1 cellular context compared by ENCODE assay signal in the genomic region with DNA sequence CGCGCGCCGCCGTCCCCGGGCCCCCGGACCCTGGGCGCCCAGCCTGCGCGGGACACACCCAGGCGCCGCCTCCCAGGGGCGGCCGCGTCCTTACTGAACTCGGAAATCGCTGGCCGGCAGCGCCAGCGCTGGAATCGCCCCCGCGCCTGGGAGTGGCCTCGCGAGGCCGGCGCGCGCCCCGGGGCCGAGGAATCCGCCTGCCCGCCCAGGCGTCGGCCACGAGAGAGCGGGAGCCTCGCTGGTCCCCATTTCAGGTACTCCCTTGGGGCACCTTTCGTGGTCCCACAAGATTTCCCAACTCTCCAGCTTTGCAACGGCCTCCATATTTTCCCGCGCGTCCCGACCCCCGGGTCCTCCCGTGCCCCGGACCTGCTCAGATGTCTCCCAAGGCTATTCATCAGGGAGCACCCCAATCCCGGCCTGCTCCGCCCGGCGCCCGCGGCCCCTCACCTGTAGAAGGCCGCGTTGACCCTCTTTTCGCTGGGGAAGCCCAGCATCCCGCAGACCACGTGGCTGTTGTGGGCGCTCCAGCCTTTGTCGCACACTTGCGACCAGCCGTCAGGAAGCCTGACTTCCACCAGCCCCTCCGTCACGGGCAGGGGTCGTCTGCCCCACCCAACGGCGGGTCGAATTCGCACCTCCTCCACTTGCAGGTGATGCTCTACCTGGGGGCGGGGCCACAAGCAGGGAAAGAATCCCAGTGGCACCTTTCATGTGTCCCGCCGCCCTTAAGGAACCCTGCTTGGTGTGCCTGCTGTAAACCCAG.
TF ChIP-seq lines count a peak whose summit lies in the region.

No MANE protein-coding gene starts in this region.

TF ChIP-seq in HepG2, 621 proteins besides CTCF, POLR2A, EP300 and RAD21 (continued from another document and continues in another):
- TF ChIP-seq, protein P1, sequence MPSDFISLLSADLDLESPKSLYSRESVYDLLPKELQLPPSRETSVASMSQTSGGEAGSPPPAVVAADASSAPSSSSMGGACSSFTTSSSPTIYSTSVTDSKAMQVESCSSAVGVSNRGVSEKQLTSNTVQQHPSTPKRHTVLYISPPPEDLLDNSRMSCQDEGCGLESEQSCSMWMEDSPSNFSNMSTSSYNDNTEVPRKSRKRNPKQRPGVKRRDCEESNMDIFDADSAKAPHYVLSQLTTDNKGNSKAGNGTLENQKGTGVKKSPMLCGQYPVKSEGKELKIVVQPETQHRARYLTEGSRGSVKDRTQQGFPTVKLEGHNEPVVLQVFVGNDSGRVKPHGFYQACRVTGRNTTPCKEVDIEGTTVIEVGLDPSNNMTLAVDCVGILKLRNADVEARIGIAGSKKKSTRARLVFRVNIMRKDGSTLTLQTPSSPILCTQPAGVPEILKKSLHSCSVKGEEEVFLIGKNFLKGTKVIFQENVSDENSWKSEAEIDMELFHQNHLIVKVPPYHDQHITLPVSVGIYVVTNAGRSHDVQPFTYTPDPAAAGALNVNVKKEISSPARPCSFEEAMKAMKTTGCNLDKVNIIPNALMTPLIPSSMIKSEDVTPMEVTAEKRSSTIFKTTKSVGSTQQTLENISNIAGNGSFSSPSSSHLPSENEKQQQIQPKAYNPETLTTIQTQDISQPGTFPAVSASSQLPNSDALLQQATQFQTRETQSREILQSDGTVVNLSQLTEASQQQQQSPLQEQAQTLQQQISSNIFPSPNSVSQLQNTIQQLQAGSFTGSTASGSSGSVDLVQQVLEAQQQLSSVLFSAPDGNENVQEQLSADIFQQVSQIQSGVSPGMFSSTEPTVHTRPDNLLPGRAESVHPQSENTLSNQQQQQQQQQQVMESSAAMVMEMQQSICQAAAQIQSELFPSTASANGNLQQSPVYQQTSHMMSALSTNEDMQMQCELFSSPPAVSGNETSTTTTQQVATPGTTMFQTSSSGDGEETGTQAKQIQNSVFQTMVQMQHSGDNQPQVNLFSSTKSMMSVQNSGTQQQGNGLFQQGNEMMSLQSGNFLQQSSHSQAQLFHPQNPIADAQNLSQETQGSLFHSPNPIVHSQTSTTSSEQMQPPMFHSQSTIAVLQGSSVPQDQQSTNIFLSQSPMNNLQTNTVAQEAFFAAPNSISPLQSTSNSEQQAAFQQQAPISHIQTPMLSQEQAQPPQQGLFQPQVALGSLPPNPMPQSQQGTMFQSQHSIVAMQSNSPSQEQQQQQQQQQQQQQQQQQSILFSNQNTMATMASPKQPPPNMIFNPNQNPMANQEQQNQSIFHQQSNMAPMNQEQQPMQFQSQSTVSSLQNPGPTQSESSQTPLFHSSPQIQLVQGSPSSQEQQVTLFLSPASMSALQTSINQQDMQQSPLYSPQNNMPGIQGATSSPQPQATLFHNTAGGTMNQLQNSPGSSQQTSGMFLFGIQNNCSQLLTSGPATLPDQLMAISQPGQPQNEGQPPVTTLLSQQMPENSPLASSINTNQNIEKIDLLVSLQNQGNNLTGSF (CRISPR knock-in tag; IDR thresholded peaks at IDR 0.05) = 0 out of 2 replicates have a peak, but pooled peaks have one; percentile 32
- TF ChIP-seq POLR2G (IDR thresholded peaks at IDR 0.05; ENCODE audit: low read depth, low read length) = peak; percentile 66
- peak; percentile 29; the same call in 1 of the 2 replicates for TF ChIP-seq DMAP1 (CRISPR knock-in tag; IDR thresholded peaks at IDR 0.05)
- no peak for TF ChIP-seq PAWR (CRISPR knock-in tag; IDR thresholded peaks at IDR 0.05; ENCODE audit: borderline replicate concordance)
- no peak for TF ChIP-seq NFATC3 (CRISPR knock-in tag; IDR thresholded peaks at IDR 0.05)
- no peak for TF ChIP-seq LCORL (IDR thresholded peaks at IDR 0.05)
- TF ChIP-seq LCORL (CRISPR knock-in tag; IDR thresholded peaks at IDR 0.05) = peak; percentile 3
- TF ChIP-seq, protein P2, sequence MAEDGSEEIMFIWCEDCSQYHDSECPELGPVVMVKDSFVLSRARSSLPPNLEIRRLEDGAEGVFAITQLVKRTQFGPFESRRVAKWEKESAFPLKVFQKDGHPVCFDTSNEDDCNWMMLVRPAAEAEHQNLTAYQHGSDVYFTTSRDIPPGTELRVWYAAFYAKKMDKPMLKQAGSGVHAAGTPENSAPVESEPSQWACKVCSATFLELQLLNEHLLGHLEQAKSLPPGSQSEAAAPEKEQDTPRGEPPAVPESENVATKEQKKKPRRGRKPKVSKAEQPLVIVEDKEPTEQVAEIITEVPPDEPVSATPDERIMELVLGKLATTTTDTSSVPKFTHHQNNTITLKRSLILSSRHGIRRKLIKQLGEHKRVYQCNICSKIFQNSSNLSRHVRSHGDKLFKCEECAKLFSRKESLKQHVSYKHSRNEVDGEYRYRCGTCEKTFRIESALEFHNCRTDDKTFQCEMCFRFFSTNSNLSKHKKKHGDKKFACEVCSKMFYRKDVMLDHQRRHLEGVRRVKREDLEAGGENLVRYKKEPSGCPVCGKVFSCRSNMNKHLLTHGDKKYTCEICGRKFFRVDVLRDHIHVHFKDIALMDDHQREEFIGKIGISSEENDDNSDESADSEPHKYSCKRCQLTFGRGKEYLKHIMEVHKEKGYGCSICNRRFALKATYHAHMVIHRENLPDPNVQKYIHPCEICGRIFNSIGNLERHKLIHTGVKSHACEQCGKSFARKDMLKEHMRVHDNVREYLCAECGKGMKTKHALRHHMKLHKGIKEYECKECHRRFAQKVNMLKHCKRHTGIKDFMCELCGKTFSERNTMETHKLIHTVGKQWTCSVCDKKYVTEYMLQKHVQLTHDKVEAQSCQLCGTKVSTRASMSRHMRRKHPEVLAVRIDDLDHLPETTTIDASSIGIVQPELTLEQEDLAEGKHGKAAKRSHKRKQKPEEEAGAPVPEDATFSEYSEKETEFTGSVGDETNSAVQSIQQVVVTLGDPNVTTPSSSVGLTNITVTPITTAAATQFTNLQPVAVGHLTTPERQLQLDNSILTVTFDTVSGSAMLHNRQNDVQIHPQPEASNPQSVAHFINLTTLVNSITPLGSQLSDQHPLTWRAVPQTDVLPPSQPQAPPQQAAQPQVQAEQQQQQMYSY (CRISPR knock-in tag; IDR thresholded peaks at IDR 0.05) = 0 out of 2 replicates have a peak, but pooled peaks have one; percentile 11
- TF ChIP-seq, protein P3, sequence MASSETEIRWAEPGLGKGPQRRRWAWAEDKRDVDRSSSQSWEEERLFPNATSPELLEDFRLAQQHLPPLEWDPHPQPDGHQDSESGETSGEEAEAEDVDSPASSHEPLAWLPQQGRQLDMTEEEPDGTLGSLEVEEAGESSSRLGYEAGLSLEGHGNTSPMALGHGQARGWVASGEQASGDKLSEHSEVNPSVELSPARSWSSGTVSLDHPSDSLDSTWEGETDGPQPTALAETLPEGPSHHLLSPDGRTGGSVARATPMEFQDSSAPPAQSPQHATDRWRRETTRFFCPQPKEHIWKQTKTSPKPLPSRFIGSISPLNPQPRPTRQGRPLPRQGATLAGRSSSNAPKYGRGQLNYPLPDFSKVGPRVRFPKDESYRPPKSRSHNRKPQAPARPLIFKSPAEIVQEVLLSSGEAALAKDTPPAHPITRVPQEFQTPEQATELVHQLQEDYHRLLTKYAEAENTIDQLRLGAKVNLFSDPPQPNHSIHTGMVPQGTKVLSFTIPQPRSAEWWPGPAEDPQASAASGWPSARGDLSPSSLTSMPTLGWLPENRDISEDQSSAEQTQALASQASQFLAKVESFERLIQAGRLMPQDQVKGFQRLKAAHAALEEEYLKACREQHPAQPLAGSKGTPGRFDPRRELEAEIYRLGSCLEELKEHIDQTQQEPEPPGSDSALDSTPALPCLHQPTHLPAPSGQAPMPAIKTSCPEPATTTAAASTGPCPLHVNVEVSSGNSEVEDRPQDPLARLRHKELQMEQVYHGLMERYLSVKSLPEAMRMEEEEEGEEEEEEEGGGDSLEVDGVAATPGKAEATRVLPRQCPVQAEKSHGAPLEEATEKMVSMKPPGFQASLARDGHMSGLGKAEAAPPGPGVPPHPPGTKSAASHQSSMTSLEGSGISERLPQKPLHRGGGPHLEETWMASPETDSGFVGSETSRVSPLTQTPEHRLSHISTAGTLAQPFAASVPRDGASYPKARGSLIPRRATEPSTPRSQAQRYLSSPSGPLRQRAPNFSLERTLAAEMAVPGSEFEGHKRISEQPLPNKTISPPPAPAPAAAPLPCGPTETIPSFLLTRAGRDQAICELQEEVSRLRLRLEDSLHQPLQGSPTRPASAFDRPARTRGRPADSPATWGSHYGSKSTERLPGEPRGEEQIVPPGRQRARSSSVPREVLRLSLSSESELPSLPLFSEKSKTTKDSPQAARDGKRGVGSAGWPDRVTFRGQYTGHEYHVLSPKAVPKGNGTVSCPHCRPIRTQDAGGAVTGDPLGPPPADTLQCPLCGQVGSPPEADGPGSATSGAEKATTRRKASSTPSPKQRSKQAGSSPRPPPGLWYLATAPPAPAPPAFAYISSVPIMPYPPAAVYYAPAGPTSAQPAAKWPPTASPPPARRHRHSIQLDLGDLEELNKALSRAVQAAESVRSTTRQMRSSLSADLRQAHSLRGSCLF (CRISPR knock-in tag; IDR thresholded peaks at IDR 0.05; ENCODE audit: borderline replicate concordance) = no peak
- no peak for TF ChIP-seq SNRNP70 (IDR thresholded peaks at IDR 0.05; ENCODE audit: low read depth, low read length)
- peak; percentile 74; the same call in 1 of the 2 replicates for TF ChIP-seq ZIK1 (CRISPR knock-in tag; IDR thresholded peaks at IDR 0.05; ENCODE audit: borderline replicate concordance, low read depth)
- no peak for TF ChIP-seq NAIF1 (CRISPR knock-in tag; IDR thresholded peaks at IDR 0.05; ENCODE audit: borderline replicate concordance)
- TF ChIP-seq ZSCAN9 (CRISPR knock-in tag; IDR thresholded peaks at IDR 0.05; ENCODE audit: borderline replicate concordance) = no peak
- no peak for TF ChIP-seq ARNT (IDR thresholded peaks at IDR 0.05)
- TF ChIP-seq MEIS2 (CRISPR knock-in tag; IDR thresholded peaks at IDR 0.05) = 0 out of 2 replicates have a peak, but pooled peaks have one; percentile 53
- peak; percentile 8; the same call in 1 of the 2 replicates for TF ChIP-seq POGZ (CRISPR knock-in tag; IDR thresholded peaks at IDR 0.05)
- TF ChIP-seq NFKB2 (CRISPR knock-in tag; IDR thresholded peaks at IDR 0.05; ENCODE audit: borderline replicate concordance) = peak; percentile 52
- TF ChIP-seq ZNF720 (CRISPR knock-in tag; IDR thresholded peaks at IDR 0.05) = no peak
- no peak for TF ChIP-seq MAZ (IDR thresholded peaks at IDR 0.05; ENCODE audit: borderline replicate concordance, low read depth, low read length)
- TF ChIP-seq MAZ (CRISPR knock-in tag; IDR thresholded peaks at IDR 0.05; ENCODE audit: low read depth) = peak; percentile 76
- TF ChIP-seq SKI (IDR thresholded peaks at IDR 0.05; ENCODE audit: partially characterized antibody) = no peak
- no peak for TF ChIP-seq REPIN1 (CRISPR knock-in tag; IDR thresholded peaks at IDR 0.05; ENCODE audit: borderline replicate concordance, low read depth)
- TF ChIP-seq SRY (CRISPR knock-in tag; IDR thresholded peaks at IDR 0.05) = no peak
- no peak for TF ChIP-seq XRCC5 (optimal IDR thresholded peaks at IDR 0.05; ENCODE audit: low read length)
- TF ChIP-seq, protein P4, sequence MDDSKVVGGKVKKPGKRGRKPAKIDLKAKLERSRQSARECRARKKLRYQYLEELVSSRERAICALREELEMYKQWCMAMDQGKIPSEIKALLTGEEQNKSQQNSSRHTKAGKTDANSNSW (CRISPR knock-in tag; IDR thresholded peaks at IDR 0.05; ENCODE audit: borderline replicate concordance) = no peak
- TF ChIP-seq, protein P5, sequence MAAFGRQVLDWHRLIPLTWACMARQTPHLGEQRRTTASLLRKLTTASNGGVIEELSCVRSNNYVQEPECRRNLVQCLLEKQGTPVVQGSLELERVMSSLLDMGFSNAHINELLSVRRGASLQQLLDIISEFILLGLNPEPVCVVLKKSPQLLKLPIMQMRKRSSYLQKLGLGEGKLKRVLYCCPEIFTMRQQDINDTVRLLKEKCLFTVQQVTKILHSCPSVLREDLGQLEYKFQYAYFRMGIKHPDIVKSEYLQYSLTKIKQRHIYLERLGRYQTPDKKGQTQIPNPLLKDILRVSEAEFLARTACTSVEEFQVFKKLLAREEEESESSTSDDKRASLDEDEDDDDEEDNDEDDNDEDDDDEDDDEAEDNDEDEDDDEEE (CRISPR knock-in tag; IDR thresholded peaks at IDR 0.05) = 0 out of 2 replicates have a peak, but pooled peaks have one; percentile 69
- TF ChIP-seq, protein P6, sequence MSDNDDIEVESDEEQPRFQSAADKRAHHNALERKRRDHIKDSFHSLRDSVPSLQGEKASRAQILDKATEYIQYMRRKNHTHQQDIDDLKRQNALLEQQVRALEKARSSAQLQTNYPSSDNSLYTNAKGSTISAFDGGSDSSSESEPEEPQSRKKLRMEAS (IDR thresholded peaks at IDR 0.05) = peak; percentile 66; the same call in 1 of the 2 replicates
- peak; percentile 64 for TF ChIP-seq GABPB1 (CRISPR knock-in tag; IDR thresholded peaks at IDR 0.05)
- TF ChIP-seq, protein P7, sequence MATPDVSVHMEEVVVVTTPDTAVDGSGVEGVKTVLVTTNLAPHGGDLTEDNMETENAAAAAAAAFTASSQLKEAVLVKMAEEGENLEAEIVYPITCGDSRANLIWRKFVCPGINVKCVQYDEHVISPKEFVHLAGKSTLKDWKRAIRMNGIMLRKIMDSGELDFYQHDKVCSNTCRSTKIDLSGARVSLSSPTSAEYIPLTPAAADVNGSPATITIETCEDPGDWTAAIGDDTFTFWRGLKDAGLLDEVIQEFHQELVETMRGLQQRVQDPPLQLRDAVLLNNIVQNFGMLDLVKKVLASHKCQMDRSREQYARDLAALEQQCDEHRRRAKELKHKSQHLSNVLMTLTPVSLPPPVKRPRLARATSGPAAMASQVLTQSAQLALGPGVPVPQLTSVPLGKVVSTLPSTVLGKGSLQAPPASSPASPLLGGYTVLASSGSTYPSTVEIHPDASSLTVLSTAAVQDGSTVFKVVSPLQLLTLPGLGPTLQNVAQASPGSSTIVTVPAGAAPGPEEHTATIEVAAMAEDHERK (CRISPR knock-in tag; IDR thresholded peaks at IDR 0.05; ENCODE audit: low read depth) = no peak
- TF ChIP-seq MTA1 (CRISPR knock-in tag; IDR thresholded peaks at IDR 0.05; ENCODE audit: borderline replicate concordance) = peak; percentile 19; the same call in 1 of the 2 replicates
- TF ChIP-seq ZSCAN21 (CRISPR knock-in tag; IDR thresholded peaks at IDR 0.05; ENCODE audit: borderline replicate concordance) = peak; percentile 61; the same call in 1 of the 2 replicates
- TF ChIP-seq NFYB (CRISPR knock-in tag; IDR thresholded peaks at IDR 0.05) = 0 out of 2 replicates have a peak, but pooled peaks have one; percentile 10
- TF ChIP-seq RBFOX2 (IDR thresholded peaks at IDR 0.05; ENCODE audit: low read depth, low read length) = peak; percentile 71
- TF ChIP-seq JUN (CRISPR knock-in tag; IDR thresholded peaks at IDR 0.05) = no peak
- no peak for TF ChIP-seq DNMT1 (CRISPR knock-in tag; IDR thresholded peaks at IDR 0.05)
- TF ChIP-seq ZBTB21 (CRISPR knock-in tag; IDR thresholded peaks at IDR 0.05) = no peak
- no peak for TF ChIP-seq ZKSCAN1 (IDR thresholded peaks at IDR 0.05; ENCODE audit: low read length)
- TF ChIP-seq SMAD3 (CRISPR knock-in tag; IDR thresholded peaks at IDR 0.05) = no peak
- no peak for TF ChIP-seq TEAD2 (CRISPR knock-in tag; IDR thresholded peaks at IDR 0.05)
- TF ChIP-seq ZFP1 (CRISPR knock-in tag; IDR thresholded peaks at IDR 0.05) = no peak
- no peak for TF ChIP-seq MIXL1 (CRISPR knock-in tag; IDR thresholded peaks at IDR 0.05)
